In the genomic region with DNA sequence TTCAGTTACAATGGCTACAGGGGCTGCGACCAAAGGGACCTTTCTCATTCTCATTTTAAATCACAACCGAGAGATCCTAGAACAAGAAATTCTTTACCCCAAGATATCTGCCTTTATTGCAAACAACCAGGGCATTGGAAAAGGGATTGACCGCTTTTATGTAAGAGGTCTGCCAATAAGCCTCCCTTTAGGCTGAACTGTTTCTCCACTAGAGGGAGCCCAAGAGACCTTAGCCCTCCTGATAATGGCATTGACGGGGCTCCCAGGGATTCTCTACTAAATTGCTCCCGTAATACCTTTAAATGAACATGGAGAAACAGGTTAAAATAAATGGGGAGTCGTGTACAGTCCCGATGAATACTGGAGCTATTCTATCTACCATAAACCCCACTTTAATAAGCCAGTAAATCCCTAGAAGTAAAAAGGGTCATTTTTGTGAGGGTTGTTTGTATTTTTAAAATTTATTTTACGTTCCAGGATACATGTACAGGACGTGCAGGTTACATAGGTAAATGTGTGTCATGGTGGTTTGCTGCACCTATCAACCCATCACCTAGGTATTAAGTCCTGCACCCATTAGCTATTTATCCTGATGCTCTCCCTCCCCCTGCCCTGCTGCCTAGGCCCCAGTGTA, we compare ENCODE assay signal across 9 cellular contexts. TPM values are rescaled to one million over a fixed set of nuclear protein-coding genes. Genes with fewer than 3 reads are reported as not detected.
DNase-seq lines count a peak whose midpoint lies in the region; ATAC-seq, FAIRE-seq and TF ChIP-seq lines count a peak whose summit lies in the region.
"Had no signal": no experiment of that assay in that cellular context is flagged by ENCODE, and none has a peak within 500 bp of the region (broad histone marks: within the 10 kb centered on the region; RNA-seq: fewer than 3 reads in every experiment).

No MANE protein-coding gene starts in this region.

- TF ChIP-seq CTCF in C4-2B (conservative IDR thresholded peaks at IDR 0.05) (peak; percentile 99), gastroesophageal sphincter (IDR thresholded peaks at IDR 0.05) (peak; percentile 56 to 85 (median 69)), progenitor cell of endocrine pancreas (IDR thresholded peaks at IDR 0.05; ENCODE audit: unreplicated experiment) (peak; percentile 81)

- no peak overlapping the region for H3K27ac ChIP-seq in C4-2B
- no peak overlapping the region for H3K27ac ChIP-seq in gastroesophageal sphincter

- TF ChIP-seq POLR2A in gastroesophageal sphincter (IDR thresholded peaks at IDR 0.05) (no peak), GM12891 (IDR thresholded peaks at IDR 0.05; ENCODE audit: low read depth, low read length) (no peak)

- H3K4me1 ChIP-seq in gastroesophageal sphincter: no peaks in the 10 kb centered on the region

- H3K4me3 Mint-ChIP-seq in progenitor cell of endocrine pancreas (ENCODE audit: low read depth): no peak overlapping the region
- H3K4me3 Mint-ChIP-seq: IgD-negative memory B cell had no signal

- H3K36me3 Mint-ChIP-seq in progenitor cell of endocrine pancreas (ENCODE audit: insufficient read depth): no peaks in the 10 kb centered on the region
- H3K36me3 Mint-ChIP-seq: IgD-negative memory B cell had no signal

- H3K4me1 Mint-ChIP-seq in progenitor cell of endocrine pancreas (ENCODE audit: low read depth): no peaks in the 10 kb centered on the region

- WGBS in gastroesophageal sphincter (ENCODE audit: low coverage in 1 of 2), 2 donors: 57 to 62% methylated on average over 7 to 9 of the region's 9 CpGs

- DNase-seq in NCI-H524 (lab: John Stamatoyannopoulos, UW) (peak; percentile 48 to 80), progenitor cell of endocrine pancreas (ENCODE audit: low spot score, unreplicated experiment) (peak; percentile 28), GM12891 (ENCODE audit: insufficient read length, low spot score) (no peak)
- DNase-seq in activated CD4-positive, alpha-beta T cell treated with anti-CD3 and anti-CD28 coated beads, Interleukin-2, amount 50 U/mL, for 48 hours: peak; percentile 8 to 36

- peaks cover 4% of the 10 kb centered on the region for H3K27me3 Mint-ChIP-seq in progenitor cell of endocrine pancreas
- H3K27me3 Mint-ChIP-seq: IgD-negative memory B cell had no signal

- no peaks in the 10 kb centered on the region for H3K36me3 ChIP-seq in gastroesophageal sphincter

- H3K27ac Mint-ChIP-seq in progenitor cell of endocrine pancreas: no peak overlapping the region
- H3K27ac Mint-ChIP-seq: IgD-negative memory B cell had no signal

- TF ChIP-seq EP300 in gastroesophageal sphincter (IDR thresholded peaks at IDR 0.05): no peak

- no peaks in the 10 kb centered on the region for H3K9me3 Mint-ChIP-seq in progenitor cell of endocrine pancreas (ENCODE audit: low read depth)

- FAIRE-seq in GM12891 (lab: Jason Lieb, UNC): no peak

- no peaks in the 10 kb centered on the region for H3K9me3 ChIP-seq in gastroesophageal sphincter

- ATAC-seq in GM18867 (IDR thresholded peaks at IDR 0.05; ENCODE audit: unreplicated experiment) (peak; percentile 87), HG03432 (IDR thresholded peaks at IDR 0.05; ENCODE audit: unreplicated experiment) (peak; percentile 83), gastroesophageal sphincter (no peak)

- H3K4me3 ChIP-seq in gastroesophageal sphincter: no peak overlapping the region

- H3K27me3 ChIP-seq in gastroesophageal sphincter: no peaks in the 10 kb centered on the region

TF ChIP-seq in GM12891, 5 proteins besides CTCF, POLR2A, EP300 and RAD21:
- no peak for TF ChIP-seq POU2F2 (IDR thresholded peaks at IDR 0.05; ENCODE audit: low read depth, low read length)
- TF ChIP-seq POLR2AphosphoS5 (IDR thresholded peaks at IDR 0.05; ENCODE audit: low read depth, low read length): no peak
- TF ChIP-seq PAX5 (IDR thresholded peaks at IDR 0.05; ENCODE audit: insufficient read depth, low read length, severe bottlenecking): no peak
- no peak for TF ChIP-seq SPI1 (IDR thresholded peaks at IDR 0.05; ENCODE audit: low read depth, low read length)
- TF ChIP-seq TAF1 (IDR thresholded peaks at IDR 0.05; ENCODE audit: low read depth, low read length): no peak

RNA-seq across cellular contexts. Expression of gene IGSF10, which starts 7.5 kb away (rescaled TPM):
- 1 to 10 TPM; 1.4 to 8.3 (median 2.4) TPM for total RNA-seq in gastroesophageal sphincter
- total RNA-seq in progenitor cell of endocrine pancreas: 1.6 and 1.8 TPM in 2 replicates
- polyA plus RNA-seq in GM12891 (2012; ENCODE audit: low read depth, missing spikeins): not detected
- polyA plus RNA-seq: IgD-negative memory B cell had no signal
